1 cellular context compared by ENCODE assay signal in the genomic region with DNA sequence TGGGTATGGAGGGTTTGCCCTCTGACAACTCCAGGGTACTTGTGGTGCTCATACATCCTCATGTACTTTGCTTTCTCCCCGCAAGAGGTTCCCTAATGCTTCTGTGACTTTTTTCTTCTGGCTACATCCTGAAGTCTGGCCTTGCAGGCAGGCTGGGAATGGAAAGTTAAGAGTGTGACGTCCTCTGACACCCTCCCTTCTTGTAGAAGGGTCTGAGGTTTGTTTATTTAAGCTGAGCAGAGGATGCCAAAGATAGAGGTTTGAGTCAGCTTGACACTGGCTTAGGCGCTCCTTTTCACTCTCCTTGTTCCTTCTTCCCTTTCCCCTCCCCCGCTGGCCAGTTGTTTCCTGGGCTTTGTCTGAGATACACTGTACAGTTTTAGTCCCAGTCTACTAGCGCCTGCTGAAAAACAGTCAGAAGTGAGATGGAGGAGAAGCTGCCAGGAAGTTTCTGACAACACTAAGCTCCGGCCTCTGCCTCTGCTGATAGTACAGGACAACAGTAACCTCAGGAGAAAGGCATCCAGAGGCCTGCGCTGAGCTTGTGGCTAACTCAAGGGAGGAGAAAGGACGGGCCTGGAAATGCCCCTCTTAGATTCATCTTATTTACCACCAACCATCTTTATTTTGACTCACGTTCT.
A peak's percentile ranks its signal among the peaks of the same experiment; 100 is the strongest.
TF ChIP-seq lines count a peak whose summit lies in the region.

A gene with protein sequence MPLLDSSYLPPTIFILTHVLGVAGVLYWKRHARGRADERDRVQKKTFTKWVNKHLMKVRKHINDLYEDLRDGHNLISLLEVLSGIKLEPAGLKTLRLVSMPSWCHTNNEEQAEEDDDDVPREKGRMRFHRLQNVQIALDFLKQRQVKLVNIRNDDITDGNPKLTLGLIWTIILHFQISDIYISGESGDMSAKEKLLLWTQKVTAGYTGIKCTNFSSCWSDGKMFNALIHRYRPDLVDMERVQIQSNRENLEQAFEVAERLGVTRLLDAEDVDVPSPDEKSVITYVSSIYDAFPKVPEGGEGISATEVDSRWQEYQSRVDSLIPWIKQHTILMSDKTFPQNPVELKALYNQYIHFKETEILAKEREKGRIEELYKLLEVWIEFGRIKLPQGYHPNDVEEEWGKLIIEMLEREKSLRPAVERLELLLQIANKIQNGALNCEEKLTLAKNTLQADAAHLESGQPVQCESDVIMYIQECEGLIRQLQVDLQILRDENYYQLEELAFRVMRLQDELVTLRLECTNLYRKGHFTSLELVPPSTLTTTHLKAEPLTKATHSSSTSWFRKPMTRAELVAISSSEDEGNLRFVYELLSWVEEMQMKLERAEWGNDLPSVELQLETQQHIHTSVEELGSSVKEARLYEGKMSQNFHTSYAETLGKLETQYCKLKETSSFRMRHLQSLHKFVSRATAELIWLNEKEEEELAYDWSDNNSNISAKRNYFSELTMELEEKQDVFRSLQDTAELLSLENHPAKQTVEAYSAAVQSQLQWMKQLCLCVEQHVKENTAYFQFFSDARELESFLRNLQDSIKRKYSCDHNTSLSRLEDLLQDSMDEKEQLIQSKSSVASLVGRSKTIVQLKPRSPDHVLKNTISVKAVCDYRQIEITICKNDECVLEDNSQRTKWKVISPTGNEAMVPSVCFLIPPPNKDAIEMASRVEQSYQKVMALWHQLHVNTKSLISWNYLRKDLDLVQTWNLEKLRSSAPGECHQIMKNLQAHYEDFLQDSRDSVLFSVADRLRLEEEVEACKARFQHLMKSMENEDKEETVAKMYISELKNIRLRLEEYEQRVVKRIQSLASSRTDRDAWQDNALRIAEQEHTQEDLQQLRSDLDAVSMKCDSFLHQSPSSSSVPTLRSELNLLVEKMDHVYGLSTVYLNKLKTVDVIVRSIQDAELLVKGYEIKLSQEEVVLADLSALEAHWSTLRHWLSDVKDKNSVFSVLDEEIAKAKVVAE (N-terminal part only) (plus strand): TSS at position 255 of the 641 bp plus-strand sequence. CDS start 328 bp downstream, at position 583.

TF ChIP-seq in endothelial cell of umbilical vein, 7 proteins besides CTCF, POLR2A, EP300 and RAD21:
- TF ChIP-seq MYC (IDR thresholded peaks at IDR 0.05; ENCODE audit: low read depth, low read length) = no peak
- TF ChIP-seq GATA2 (IDR thresholded peaks at IDR 0.05; ENCODE audit: insufficient read depth, insufficient read length, low read depth, low read length) = peak; percentile 45
- peak; percentile 30 for TF ChIP-seq JUN (IDR thresholded peaks at IDR 0.05; ENCODE audit: borderline replicate concordance, insufficient read depth, insufficient read length, low read depth)
- peak; percentile 56 for TF ChIP-seq FOS (IDR thresholded peaks at IDR 0.05; ENCODE audit: borderline replicate concordance, insufficient read depth, low read length)
- peak; percentile 17 for TF ChIP-seq POLR2AphosphoS5 (IDR thresholded peaks at IDR 0.05; ENCODE audit: insufficient read depth, low read depth, low read length)
- no peak for TF ChIP-seq EZH2 (IDR thresholded peaks at IDR 0.05; ENCODE audit: borderline replicate concordance, low read depth, low read length, severe bottlenecking)
- TF ChIP-seq, protein P1, sequence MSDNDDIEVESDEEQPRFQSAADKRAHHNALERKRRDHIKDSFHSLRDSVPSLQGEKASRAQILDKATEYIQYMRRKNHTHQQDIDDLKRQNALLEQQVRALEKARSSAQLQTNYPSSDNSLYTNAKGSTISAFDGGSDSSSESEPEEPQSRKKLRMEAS (IDR thresholded peaks at IDR 0.05; ENCODE audit: insufficient read depth, insufficient read length) = no peak
TF ChIP-seq in endothelial cell of umbilical vein: peak in this region for 4.
